In the genomic region with DNA sequence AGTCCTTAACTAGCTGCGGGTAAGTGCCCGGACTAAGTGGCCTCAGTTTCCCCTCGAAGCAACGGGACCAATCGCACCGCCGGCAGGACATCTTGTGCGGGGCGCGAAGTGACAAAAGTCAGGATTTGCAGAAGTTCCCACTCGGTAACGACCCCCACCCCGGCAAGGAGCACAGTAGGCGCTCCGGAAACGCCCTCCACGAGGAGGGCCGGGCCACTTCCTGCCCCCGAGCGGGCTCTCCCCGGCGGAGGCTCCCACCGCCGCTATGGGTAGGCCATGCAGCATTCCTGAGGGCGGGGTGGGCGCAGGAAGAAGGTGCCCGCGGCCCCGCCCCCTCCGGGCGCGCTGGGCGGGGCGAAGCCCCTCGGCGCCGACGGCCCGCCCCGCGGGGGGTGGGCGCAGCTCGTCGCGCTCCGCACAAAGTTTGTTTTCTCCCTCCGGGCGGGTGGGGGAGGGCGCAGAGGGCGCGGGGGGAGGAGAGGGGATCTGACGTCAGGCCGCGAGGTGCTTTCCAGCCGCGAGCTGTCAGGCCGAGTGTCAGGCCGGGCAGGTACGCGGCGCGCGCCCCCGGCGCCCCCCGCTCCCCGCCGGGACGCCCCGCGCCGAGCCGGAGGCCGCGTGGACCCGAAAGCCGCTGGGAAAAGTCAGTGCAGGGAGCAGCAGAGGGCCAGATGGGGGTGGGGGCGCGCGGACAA, we compare ENCODE assay signal across 1 cellular context.
TF ChIP-seq lines count a peak whose summit lies in the region.

TSS of gene TGIF2 (plus strand) at position 495 of the 695 bp plus-strand sequence. CDS start 5,178 bp downstream, outside the sequence.

TF ChIP-seq in K562, 482 proteins besides CTCF, POLR2A, EP300 and RAD21 (continued from another document and continues in another):
- TF ChIP-seq ZNF318 (IDR thresholded peaks at IDR 0.05; ENCODE audit: borderline replicate concordance in 1 of 2, low read depth in 1 of 2) (no peak), ETS2 (tag; IDR thresholded peaks at IDR 0.05; ENCODE audit: borderline replicate concordance, poor library complexity, severe bottlenecking) (no peak), XRCC4 (IDR thresholded peaks at IDR 0.05; ENCODE audit: extremely low read depth, insufficient read depth, insufficient read length) (no peak), NCOA4 (IDR thresholded peaks at IDR 0.05; ENCODE audit: partially characterized antibody) (no peak), POLR2AphosphoS2 (IDR thresholded peaks at IDR 0.05; ENCODE audit: low read length) (no peak), MBD1 (CRISPR knock-in tag; IDR thresholded peaks at IDR 0.05) (0 out of 2 replicates have a peak, but pooled peaks have one; percentile 20), CEBPB (tag; IDR thresholded peaks at IDR 0.05) (no peak), FIP1L1 (IDR thresholded peaks at IDR 0.05; ENCODE audit: low read depth, low read length, poor library complexity, severe bottlenecking) (peak; percentile 66), KHSRP (IDR thresholded peaks at IDR 0.05) (no peak), CBFB (CRISPR knock-in tag; IDR thresholded peaks at IDR 0.05) (0 out of 2 replicates have a peak, but pooled peaks have one; percentile 1), JUND (IDR thresholded peaks at IDR 0.05; ENCODE audit: borderline replicate concordance, low read depth, low read length) (peak; percentile 13; the same call in 1 of the 2 replicates), JUND (tag; IDR thresholded peaks at IDR 0.05; ENCODE audit: borderline replicate concordance, low read depth, low read length) (no peak; the same call in 2 of the 3 replicates), TEAD4 (IDR thresholded peaks at IDR 0.05; ENCODE audit: low read length) (peak; percentile 84), TEAD4 (CRISPR knock-in tag; IDR thresholded peaks at IDR 0.05; ENCODE audit: borderline replicate concordance) (peak; percentile 83; the same call in 1 of the 2 replicates), CXXC5 (CRISPR knock-in tag; IDR thresholded peaks at IDR 0.05) (peak; percentile 70), NUFIP1 (IDR thresholded peaks at IDR 0.05; ENCODE audit: partially characterized antibody) (no peak), CHD2 (IDR thresholded peaks at IDR 0.05; ENCODE audit: low read depth, low read length) (no peak), ARID1B (IDR thresholded peaks at IDR 0.05) (no peak), MEF2D (tag; conservative IDR thresholded peaks at IDR 0.05; ENCODE audit: low read depth) (0 out of 2 replicates have a peak, but pooled peaks have one; percentile 46), SIN3B (IDR thresholded peaks at IDR 0.05; ENCODE audit: low read depth) (no peak; the same call in 1 of the 2 replicates)
- TF ChIP-seq, protein P1, sequence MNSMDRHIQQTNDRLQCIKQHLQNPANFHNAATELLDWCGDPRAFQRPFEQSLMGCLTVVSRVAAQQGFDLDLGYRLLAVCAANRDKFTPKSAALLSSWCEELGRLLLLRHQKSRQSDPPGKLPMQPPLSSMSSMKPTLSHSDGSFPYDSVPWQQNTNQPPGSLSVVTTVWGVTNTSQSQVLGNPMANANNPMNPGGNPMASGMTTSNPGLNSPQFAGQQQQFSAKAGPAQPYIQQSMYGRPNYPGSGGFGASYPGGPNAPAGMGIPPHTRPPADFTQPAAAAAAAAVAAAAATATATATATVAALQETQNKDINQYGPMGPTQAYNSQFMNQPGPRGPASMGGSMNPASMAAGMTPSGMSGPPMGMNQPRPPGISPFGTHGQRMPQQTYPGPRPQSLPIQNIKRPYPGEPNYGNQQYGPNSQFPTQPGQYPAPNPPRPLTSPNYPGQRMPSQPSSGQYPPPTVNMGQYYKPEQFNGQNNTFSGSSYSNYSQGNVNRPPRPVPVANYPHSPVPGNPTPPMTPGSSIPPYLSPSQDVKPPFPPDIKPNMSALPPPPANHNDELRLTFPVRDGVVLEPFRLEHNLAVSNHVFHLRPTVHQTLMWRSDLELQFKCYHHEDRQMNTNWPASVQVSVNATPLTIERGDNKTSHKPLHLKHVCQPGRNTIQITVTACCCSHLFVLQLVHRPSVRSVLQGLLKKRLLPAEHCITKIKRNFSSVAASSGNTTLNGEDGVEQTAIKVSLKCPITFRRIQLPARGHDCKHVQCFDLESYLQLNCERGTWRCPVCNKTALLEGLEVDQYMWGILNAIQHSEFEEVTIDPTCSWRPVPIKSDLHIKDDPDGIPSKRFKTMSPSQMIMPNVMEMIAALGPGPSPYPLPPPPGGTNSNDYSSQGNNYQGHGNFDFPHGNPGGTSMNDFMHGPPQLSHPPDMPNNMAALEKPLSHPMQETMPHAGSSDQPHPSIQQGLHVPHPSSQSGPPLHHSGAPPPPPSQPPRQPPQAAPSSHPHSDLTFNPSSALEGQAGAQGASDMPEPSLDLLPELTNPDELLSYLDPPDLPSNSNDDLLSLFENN (IDR thresholded peaks at IDR 0.05; ENCODE audit: low read depth in 2 of 2, low read length in 2 of 2) = no peak
- TF ChIP-seq, protein P2, sequence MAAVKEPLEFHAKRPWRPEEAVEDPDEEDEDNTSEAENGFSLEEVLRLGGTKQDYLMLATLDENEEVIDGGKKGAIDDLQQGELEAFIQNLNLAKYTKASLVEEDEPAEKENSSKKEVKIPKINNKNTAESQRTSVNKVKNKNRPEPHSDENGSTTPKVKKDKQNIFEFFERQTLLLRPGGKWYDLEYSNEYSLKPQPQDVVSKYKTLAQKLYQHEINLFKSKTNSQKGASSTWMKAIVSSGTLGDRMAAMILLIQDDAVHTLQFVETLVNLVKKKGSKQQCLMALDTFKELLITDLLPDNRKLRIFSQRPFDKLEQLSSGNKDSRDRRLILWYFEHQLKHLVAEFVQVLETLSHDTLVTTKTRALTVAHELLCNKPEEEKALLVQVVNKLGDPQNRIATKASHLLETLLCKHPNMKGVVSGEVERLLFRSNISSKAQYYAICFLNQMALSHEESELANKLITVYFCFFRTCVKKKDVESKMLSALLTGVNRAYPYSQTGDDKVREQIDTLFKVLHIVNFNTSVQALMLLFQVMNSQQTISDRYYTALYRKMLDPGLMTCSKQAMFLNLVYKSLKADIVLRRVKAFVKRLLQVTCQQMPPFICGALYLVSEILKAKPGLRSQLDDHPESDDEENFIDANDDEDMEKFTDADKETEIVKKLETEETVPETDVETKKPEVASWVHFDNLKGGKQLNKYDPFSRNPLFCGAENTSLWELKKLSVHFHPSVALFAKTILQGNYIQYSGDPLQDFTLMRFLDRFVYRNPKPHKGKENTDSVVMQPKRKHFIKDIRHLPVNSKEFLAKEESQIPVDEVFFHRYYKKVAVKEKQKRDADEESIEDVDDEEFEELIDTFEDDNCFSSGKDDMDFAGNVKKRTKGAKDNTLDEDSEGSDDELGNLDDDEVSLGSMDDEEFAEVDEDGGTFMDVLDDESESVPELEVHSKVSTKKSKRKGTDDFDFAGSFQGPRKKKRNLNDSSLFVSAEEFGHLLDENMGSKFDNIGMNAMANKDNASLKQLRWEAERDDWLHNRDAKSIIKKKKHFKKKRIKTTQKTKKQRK (IDR thresholded peaks at IDR 0.05; ENCODE audit: borderline replicate concordance, low read depth, low read length) = no peak
- TF ChIP-seq, protein P3, sequence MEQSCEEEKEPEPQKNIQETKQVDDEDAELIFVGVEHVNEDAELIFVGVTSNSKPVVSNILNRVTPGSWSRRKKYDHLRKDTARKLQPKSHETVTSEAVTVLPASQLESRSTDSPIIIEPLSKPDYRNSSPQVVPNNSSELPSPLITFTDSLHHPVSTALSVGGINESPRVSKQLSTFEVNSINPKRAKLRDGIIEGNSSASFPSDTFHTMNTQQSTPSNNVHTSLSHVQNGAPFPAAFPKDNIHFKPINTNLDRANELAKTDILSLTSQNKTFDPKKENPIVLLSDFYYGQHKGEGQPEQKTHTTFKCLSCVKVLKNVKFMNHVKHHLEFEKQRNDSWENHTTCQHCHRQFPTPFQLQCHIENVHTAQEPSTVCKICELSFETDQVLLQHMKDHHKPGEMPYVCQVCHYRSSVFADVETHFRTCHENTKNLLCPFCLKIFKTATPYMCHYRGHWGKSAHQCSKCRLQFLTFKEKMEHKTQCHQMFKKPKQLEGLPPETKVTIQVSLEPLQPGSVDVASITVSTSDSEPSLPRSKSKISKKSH (CRISPR knock-in tag; IDR thresholded peaks at IDR 0.05) = no peak
- TF ChIP-seq, protein P4, sequence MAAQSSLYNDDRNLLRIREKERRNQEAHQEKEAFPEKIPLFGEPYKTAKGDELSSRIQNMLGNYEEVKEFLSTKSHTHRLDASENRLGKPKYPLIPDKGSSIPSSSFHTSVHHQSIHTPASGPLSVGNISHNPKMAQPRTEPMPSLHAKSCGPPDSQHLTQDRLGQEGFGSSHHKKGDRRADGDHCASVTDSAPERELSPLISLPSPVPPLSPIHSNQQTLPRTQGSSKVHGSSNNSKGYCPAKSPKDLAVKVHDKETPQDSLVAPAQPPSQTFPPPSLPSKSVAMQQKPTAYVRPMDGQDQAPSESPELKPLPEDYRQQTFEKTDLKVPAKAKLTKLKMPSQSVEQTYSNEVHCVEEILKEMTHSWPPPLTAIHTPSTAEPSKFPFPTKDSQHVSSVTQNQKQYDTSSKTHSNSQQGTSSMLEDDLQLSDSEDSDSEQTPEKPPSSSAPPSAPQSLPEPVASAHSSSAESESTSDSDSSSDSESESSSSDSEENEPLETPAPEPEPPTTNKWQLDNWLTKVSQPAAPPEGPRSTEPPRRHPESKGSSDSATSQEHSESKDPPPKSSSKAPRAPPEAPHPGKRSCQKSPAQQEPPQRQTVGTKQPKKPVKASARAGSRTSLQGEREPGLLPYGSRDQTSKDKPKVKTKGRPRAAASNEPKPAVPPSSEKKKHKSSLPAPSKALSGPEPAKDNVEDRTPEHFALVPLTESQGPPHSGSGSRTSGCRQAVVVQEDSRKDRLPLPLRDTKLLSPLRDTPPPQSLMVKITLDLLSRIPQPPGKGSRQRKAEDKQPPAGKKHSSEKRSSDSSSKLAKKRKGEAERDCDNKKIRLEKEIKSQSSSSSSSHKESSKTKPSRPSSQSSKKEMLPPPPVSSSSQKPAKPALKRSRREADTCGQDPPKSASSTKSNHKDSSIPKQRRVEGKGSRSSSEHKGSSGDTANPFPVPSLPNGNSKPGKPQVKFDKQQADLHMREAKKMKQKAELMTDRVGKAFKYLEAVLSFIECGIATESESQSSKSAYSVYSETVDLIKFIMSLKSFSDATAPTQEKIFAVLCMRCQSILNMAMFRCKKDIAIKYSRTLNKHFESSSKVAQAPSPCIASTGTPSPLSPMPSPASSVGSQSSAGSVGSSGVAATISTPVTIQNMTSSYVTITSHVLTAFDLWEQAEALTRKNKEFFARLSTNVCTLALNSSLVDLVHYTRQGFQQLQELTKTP (IDR thresholded peaks at IDR 0.05; ENCODE audit: low read depth in 1 of 2, partially characterized antibody in 2 of 2) = no peak
- TF ChIP-seq, protein P5, sequence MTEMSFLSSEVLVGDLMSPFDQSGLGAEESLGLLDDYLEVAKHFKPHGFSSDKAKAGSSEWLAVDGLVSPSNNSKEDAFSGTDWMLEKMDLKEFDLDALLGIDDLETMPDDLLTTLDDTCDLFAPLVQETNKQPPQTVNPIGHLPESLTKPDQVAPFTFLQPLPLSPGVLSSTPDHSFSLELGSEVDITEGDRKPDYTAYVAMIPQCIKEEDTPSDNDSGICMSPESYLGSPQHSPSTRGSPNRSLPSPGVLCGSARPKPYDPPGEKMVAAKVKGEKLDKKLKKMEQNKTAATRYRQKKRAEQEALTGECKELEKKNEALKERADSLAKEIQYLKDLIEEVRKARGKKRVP (CRISPR knock-in tag; IDR thresholded peaks at IDR 0.05) = no peak
